In genomic region chr15:51681303-51681963, GRCh38 we compare ENCODE assay signal across 8 cellular contexts. TPM values are rescaled to one million over a fixed set of nuclear protein-coding genes. Genes with fewer than 3 reads are reported as not detected.
DNase-seq lines count a peak whose midpoint lies in the region; ATAC-seq and TF ChIP-seq lines count a peak whose summit lies in the region.

Gene SCG3 (plus strand): TSS chr15:51681503. CDS start chr15:51681756, 253 bp downstream.

- H3K27ac ChIP-seq in SK-N-SH (ENCODE audit: low read depth in 2 of 2, low read length in 1 of 2) (peak within 1 kb of the TSS in 1 of 2 experiments; percentile 64; a peak in 2 of 4 replicates), heart left ventricle (no peak within 1 kb of the TSS), ovary (no peak within 1 kb of the TSS), transverse colon (no peak within 1 kb of the TSS)

- peaks cover 0 to 5% of the 10 kb centered on the region in 2 experiments; a peak in 2 of 4 replicates for H3K4me1 ChIP-seq in SK-N-SH (ENCODE audit: control insufficient read depth in 1 of 2, insufficient read depth in 2 of 2, low read depth in 1 of 2, low read length in 1 of 2)
- peaks cover 3% of the 10 kb centered on the region for H3K4me1 ChIP-seq in adipocyte (ENCODE audit: control insufficient read depth, insufficient read depth, low read length)
- peaks cover 0 to 10% (median 0%) of the 10 kb centered on the region in 12 donors for H3K4me1 ChIP-seq in heart left ventricle
- no peaks in the 10 kb centered on the region for H3K4me1 ChIP-seq in ovary (ENCODE audit: insufficient read depth)
- peaks cover 0 to 8% (median 5%) of the 10 kb centered on the region in 4 donors for H3K4me1 ChIP-seq in transverse colon

- no peak within 1 kb of the TSS for H3K9ac ChIP-seq in SK-N-SH
- H3K9ac ChIP-seq in adipocyte (ENCODE audit: low read length): no peak within 1 kb of the TSS

- H3F3A ChIP-seq in SK-N-SH (replicated peaks; ENCODE audit: insufficient read depth): no peaks in the 10 kb centered on the region

- H3K27me3 ChIP-seq in MG63 (peaks cover 25% of the 10 kb centered on the region), SK-N-SH (ENCODE audit: insufficient read depth) (no peaks in the 10 kb centered on the region; the same call in 1 of the 2 replicates), adipocyte (replicated peaks; ENCODE audit: control insufficient read depth, insufficient read depth, low read length) (peaks cover 45% of the 10 kb centered on the region), heart left ventricle (peaks cover 0 to 41% (median 0%) of the 10 kb centered on the region in 9 donors), ovary (no peaks in the 10 kb centered on the region), transverse colon (peaks cover 45% of the 10 kb centered on the region)

- TF ChIP-seq POLR2A in heart left ventricle (IDR thresholded peaks at IDR 0.05) (no peak), ovary (IDR thresholded peaks at IDR 0.05) (no peak), transverse colon (IDR thresholded peaks at IDR 0.05) (no peak)

- no peaks in the 10 kb centered on the region for H3K9me2 ChIP-seq in SK-N-SH

- no peaks in the 10 kb centered on the region for H3K9me3 ChIP-seq in MG63
- H3K9me3 ChIP-seq in SK-N-SH: no peaks in the 10 kb centered on the region
- H3K9me3 ChIP-seq in adipocyte (ENCODE audit: control insufficient read depth, low read length): no peaks in the 10 kb centered on the region
- no peaks in the 10 kb centered on the region for H3K9me3 ChIP-seq in heart left ventricle
- H3K9me3 ChIP-seq in ovary: no peaks in the 10 kb centered on the region
- no peaks in the 10 kb centered on the region for H3K9me3 ChIP-seq in transverse colon

- H3K4me3 ChIP-seq in MG63 (no peak within 1 kb of the TSS), SK-N-SH (ENCODE audit: low read depth in 2 of 2, low read length in 1 of 2) (peak within 1 kb of the TSS; percentile 31 to 48; a peak in 3 of 4 replicates), adipocyte (ENCODE audit: low read length) (no peak within 1 kb of the TSS), heart left ventricle (peak within 1 kb of the TSS in 4 of 12 donors; percentile 5 to 19 (median 12)), ovary (no peak within 1 kb of the TSS), transverse colon (peak within 1 kb of the TSS in 1 of 4 donors; percentile 19)

- CTCF ChIA-PET in SK-N-SH (lab: Yijun Ruan, JAX): interaction anchor here (1.0 to 5.0 kb wide), 10 partner anchors 9 to 95 kb away, joined by 3 to 44 read pairs (median 4); no protein-coding TSS in a partner anchor

- H3K4me2 ChIP-seq in SK-N-SH: peak within 1 kb of the TSS; percentile 73

- peak; percentile 2; the same call in 1 of the 2 replicates for TF ChIP-seq RAD21 in SK-N-SH (IDR thresholded peaks at IDR 0.05; ENCODE audit: low read length)

- no peaks in the 10 kb centered on the region for H3K79me2 ChIP-seq in SK-N-SH (ENCODE audit: insufficient read depth)

- peak; percentile 84 for DNase-seq in Caki2 (ENCODE audit: low read depth)
- DNase-seq in MG63: peak; percentile 34
- peak; percentile 80 for DNase-seq in SK-N-SH
- peak; percentile 60 for DNase-seq in adipocyte (ENCODE audit: low read depth)
- peak; percentile 73 to 87 (median 80) for DNase-seq in heart left ventricle
- peak; percentile 53 to 85 (median 70) for DNase-seq in ovary
- peak; percentile 76 for DNase-seq in transverse colon

- TF ChIP-seq CTCF in SK-N-SH (IDR thresholded peaks at IDR 0.05) (no peak), heart left ventricle (IDR thresholded peaks at IDR 0.05) (no peak), ovary (IDR thresholded peaks at IDR 0.05) (no peak), transverse colon (IDR thresholded peaks at IDR 0.05) (no peak)

- in situ Hi-C loops in Caki2 (cut with HindIII; ENCODE audit: low pct_unique_long_range_greater_than_20kb, low sequenced_read_pairs): no loop called here
- in situ Hi-C loops in transverse colon (cut with MboI; ENCODE audit: low pct_ligation_motif_present in 1 of 4, low pct_unique_long_range_greater_than_20kb in 1 of 4, low sequenced_read_pairs in 3 of 4): no loop called here

- H3K36me3 ChIP-seq in MG63 (no peaks in the 10 kb centered on the region), SK-N-SH (replicated peaks in 1 of 2; ENCODE audit: control insufficient read depth in 1 of 2, insufficient read depth in 2 of 2, low read length in 1 of 2) (peaks cover 0 to 6% of the 10 kb centered on the region in 2 experiments), adipocyte (ENCODE audit: control insufficient read depth, insufficient read depth, low read length, severe bottlenecking) (no peaks in the 10 kb centered on the region), heart left ventricle (no peaks in the 10 kb centered on the region), ovary (no peaks in the 10 kb centered on the region), transverse colon (no peaks in the 10 kb centered on the region)

- intact Hi-C loops in heart left ventricle (cut with DNase I): loop anchor here in 1 of 10 donors (10.0 kb wide), 1 partner anchor 73 kb away; the partner anchor contains the start of gene TMOD2
- intact Hi-C loops in ovary (cut with DNase I): no loop called here
- intact Hi-C loops in transverse colon (cut with DNase I; ENCODE audit: low total_unique reads): no loop called here

- POLR2A ChIA-PET in SK-N-SH (lab: Yijun Ruan, JAX): interaction anchor here (0.8 to 1.6 kb wide), 11 partner anchors 10 to 95 kb away, joined by 3 to 5 read pairs (median 4); partner anchors contain the start of genes DMXL2 and LYSMD2

- H2AFZ ChIP-seq in SK-N-SH (ENCODE audit: low read depth): peak within 1 kb of the TSS; percentile 83

- 11% methylated on average over 29 of the region's 38 CpGs for WGBS in SK-N-SH (ENCODE audit: low lambda C conversion rate)
- 1 to 3% (median 2%) methylated on average over 32 to 38 of the region's 38 CpGs for WGBS in heart left ventricle, 4 donors
- WGBS in ovary, 3 donors: 1 to 5% (median 2%) methylated on average over 37 to 38 of the region's 38 CpGs
- WGBS in transverse colon (ENCODE audit: low coverage in 1 of 2), 2 donors: 11 to 34% methylated on average over 6 to 38 of the region's 38 CpGs

- TF ChIP-seq EP300 in SK-N-SH (IDR thresholded peaks at IDR 0.05; ENCODE audit: borderline replicate concordance in 1 of 2, low read depth in 1 of 2, low read length in 1 of 2): no peak
- no peak for TF ChIP-seq EP300 in ovary (IDR thresholded peaks at IDR 0.05)
- no peak for TF ChIP-seq EP300 in transverse colon (IDR thresholded peaks at IDR 0.05; ENCODE audit: low read depth)

- no peaks in the 10 kb centered on the region for H4K20me1 ChIP-seq in SK-N-SH (ENCODE audit: insufficient read depth)

- ATAC-seq in heart left ventricle (peak; percentile 67 to 97 (median 94)), GM19395 (IDR thresholded peaks at IDR 0.05; ENCODE audit: unreplicated experiment) (no peak)

TF ChIP-seq in SK-N-SH, 30 proteins besides CTCF, POLR2A, EP300 and RAD21 (continues in another document):
- TF ChIP-seq GABPA (IDR thresholded peaks at IDR 0.05; ENCODE audit: low read depth) (0 out of 2 replicates have a peak, but pooled peaks have one; percentile 12), NFIC (IDR thresholded peaks at IDR 0.05; ENCODE audit: borderline replicate concordance) (no peak), FOXM1 (IDR thresholded peaks at IDR 0.05; ENCODE audit: low read depth) (no peak), RFX5 (IDR thresholded peaks at IDR 0.05; ENCODE audit: low read length) (no peak), ZBTB33 (IDR thresholded peaks at IDR 0.05; ENCODE audit: borderline replicate concordance, low read depth) (no peak), USF2 (IDR thresholded peaks at IDR 0.05; ENCODE audit: borderline replicate concordance, low read depth, low read length) (no peak), MEF2A (IDR thresholded peaks at IDR 0.05; ENCODE audit: borderline replicate concordance, low read depth) (no peak), USF1 (IDR thresholded peaks at IDR 0.05; ENCODE audit: borderline replicate concordance, low read depth) (no peak)

RNA-seq across cellular contexts. Expression of gene SCG3, which starts in this region (rescaled TPM):
- total RNA-seq in Caki2 (2014; rRNA removed; shearing (Covaris generic); ENCODE audit: low replicate concordance): not detected in 2 replicates
- total RNA-seq in MG63 (2014; rRNA removed; shearing (Covaris generic); ENCODE audit: low replicate concordance): not detected in 2 replicates
- polyA plus RNA-seq in SK-N-SH (2012; rRNA removed) (0.16 and 0.41 TPM in 2 replicates), heart left ventricle (under 1 TPM in 1 of 2 donors, not detected in 1; 0.04 TPM), ovary (under 1 TPM; 0.11 to 0.37 TPM)
- 0.67 and 0.85 TPM in 2 replicates for polyA plus RNA-seq in SK-N-SH (2012; cell fraction: cytosol; rRNA removed)
- 0.05 and 0.06 TPM in 2 replicates for polyA plus RNA-seq in SK-N-SH (2012; cell fraction: nucleus; rRNA removed)
- total RNA-seq in heart left ventricle (under 1 TPM in 2 of 9 donors, not detected in 7; 0.10 to 0.11 TPM), ovary (under 1 TPM in 3 of 7 donors, not detected in 4; 0.08 to 0.46 (median 0.27) TPM), transverse colon (1 to 10 TPM in 1 of 4 donors, under 1 TPM in 2, not detected in 1; 0.55 to 3.6 (median 0.95) TPM)

Comparison
In these comparisons a context has a peak if more than half of its experiments do, and no peak if none do; other contexts are left out.
1. Peak in DNase-seq in Caki2; RNA of the gene not detected or under 1 TPM.
2. Peak in DNase-seq in MG63; RNA of the gene not detected or under 1 TPM.
3. Peak in DNase-seq, H3K4me3 ChIP-seq and H3K4me2 ChIP-seq in SK-N-SH; RNA of the gene not detected or under 1 TPM.
4. Peak in DNase-seq and ATAC-seq in heart left ventricle; RNA of the gene not detected or under 1 TPM.
5. Peak in DNase-seq in ovary; RNA of the gene not detected or under 1 TPM.
6. DNase-seq: peak in every context shown above with its lines; median percentile 84 in Caki2; 80 in SK-N-SH; 80 in heart left ventricle; 76 in transverse colon; 70 in ovary; 60 in adipocyte; 34 in MG63.